Comparison of ENCODE assay signal across 13 cellular contexts in the genomic region with DNA sequence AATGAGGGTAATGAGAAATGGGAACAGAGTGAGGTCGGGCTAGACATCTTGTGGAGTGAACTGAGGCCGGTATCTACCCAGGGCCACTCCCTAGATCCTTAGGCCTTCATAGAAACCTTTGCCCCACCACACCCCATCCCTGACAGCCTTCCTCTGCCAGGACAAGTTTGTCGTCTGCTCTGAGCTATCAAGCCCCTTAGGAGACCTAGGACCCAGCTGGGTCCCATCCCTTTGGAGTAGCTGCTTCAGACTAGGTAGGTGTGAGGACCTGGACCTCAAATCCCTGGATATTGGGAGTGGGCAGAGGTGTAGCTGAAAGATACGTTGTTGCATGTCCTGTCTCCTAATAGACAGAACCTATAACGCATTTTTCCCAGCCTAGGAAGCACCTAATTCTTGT. TPM values are rescaled to one million over a fixed set of nuclear protein-coding genes. Genes with fewer than 3 reads are reported as not detected.
DNase-seq lines count a peak whose midpoint lies in the region; ATAC-seq and TF ChIP-seq lines count a peak whose summit lies in the region.
"Had no signal": no experiment of that assay in that cellular context is flagged by ENCODE, and none has a peak within 500 bp of the region (broad histone marks: within the 10 kb centered on the region; RNA-seq: fewer than 3 reads in every experiment).

A gene (plus strand): TSS at position 136 of the 400 bp plus-strand sequence. CDS start 278 bp downstream, outside the sequence.

- H3K9me3 ChIP-seq in CD4-positive, alpha-beta memory T cell (ENCODE audit: control insufficient read depth in 1 of 2, low read length in 2 of 2): no peaks in the 10 kb centered on the region
- H3K9me3 ChIP-seq in IMR-90 (ENCODE audit: control insufficient read depth, insufficient read depth, low read length) (no peaks in the 10 kb centered on the region), colonic mucosa (no peaks in the 10 kb centered on the region), osteoblast (ENCODE audit: low read depth, low read length) (no peaks in the 10 kb centered on the region)
- H3K9me3 ChIP-seq: upper lobe of right lung had no signal

- H2BK120ac ChIP-seq in IMR-90 (ENCODE audit: low read depth, low read length): no peak within 1 kb of the TSS

- in situ Hi-C loops in IMR-90 (cut with MboI; ENCODE audit: low sequenced_read_pairs): loop anchor here (5.0 kb wide), 1 partner anchor 84 kb away; no protein-coding TSS in a partner anchor

- no CpG with 5 or more reads among the region's 5 CpGs for WGBS in IMR-90 (ENCODE audit: extremely low coverage in 2 of 2, insufficient read length in 1 of 2), 2 experiments

- H2AFZ ChIP-seq in IMR-90 (replicated peaks; ENCODE audit: low read length, poor library complexity): no peak within 1 kb of the TSS
- no peak within 1 kb of the TSS for H2AFZ ChIP-seq in osteoblast (ENCODE audit: low read length)

- no peak within 1 kb of the TSS for H3K18ac ChIP-seq in IMR-90 (ENCODE audit: low read depth, low read length)

- H3K36me3 Mint-ChIP-seq in CD4-positive, alpha-beta memory T cell: peaks cover 0 to 6% of the 10 kb centered on the region in 2 donors
- no peaks in the 10 kb centered on the region for H3K36me3 Mint-ChIP-seq in CD14-positive monocyte

- no peak within 1 kb of the TSS for H2AK9ac ChIP-seq in IMR-90 (replicated peaks; ENCODE audit: low read depth, low read length, poor library complexity)

- ATAC-seq in IMR-90 (ENCODE audit: low read depth): no peak
- ATAC-seq: upper lobe of right lung had no signal

- intact Hi-C loops in CD4-positive, alpha-beta memory T cell (cut with micrococcal nuclease): loop anchor here (5.0 kb wide), 1 partner anchor 244 kb away; no protein-coding TSS in a partner anchor
- intact Hi-C loops in IMR-90 (cut with micrococcal nuclease): loop anchor here (5.0 kb wide), 2 partner anchors 244 to 419 kb away; a partner anchor contains a TSS
- intact Hi-C loops in colonic mucosa (cut with DNase I): no loop called here
- intact Hi-C loops in CD14-positive monocyte (cut with micrococcal nuclease): loop anchor here (5.0 to 10.0 kb wide), 4 partner anchors 34 to 636 kb away; a partner anchor contains a TSS

- H3K4me1 Mint-ChIP-seq in CD4-positive, alpha-beta memory T cell: peaks cover 16 to 55% (median 24%) of the 10 kb centered on the region in 4 donors
- H3K4me1 Mint-ChIP-seq in CD14-positive monocyte: peaks cover 39% of the 10 kb centered on the region

- H3K56ac ChIP-seq in IMR-90 (ENCODE audit: extremely low read depth, insufficient read depth, low read length): no peak within 1 kb of the TSS

- no peak within 1 kb of the TSS for H3K4ac ChIP-seq in IMR-90 (ENCODE audit: low read depth, low read length)

- no peak within 1 kb of the TSS for H3K4me3 ChIP-seq in CD4-positive, alpha-beta memory T cell (ENCODE audit: low read length in 2 of 2)
- no peak within 1 kb of the TSS for H3K4me3 ChIP-seq in IMR-90 (ENCODE audit: insufficient read depth, low read depth, low read length)
- peak within 1 kb of the TSS; percentile 13 for H3K4me3 ChIP-seq in colonic mucosa
- no peak within 1 kb of the TSS for H3K4me3 ChIP-seq in osteoblast (ENCODE audit: insufficient read depth, low read length)

- no TSS peak for BruUV-seq in IMR-90 (replicated peaks; lab: Mats Ljungman, UMichigan)

- no peaks in the 10 kb centered on the region for H3K27me3 ChIP-seq in CD4-positive, alpha-beta memory T cell (ENCODE audit: insufficient read depth, low read length)
- H3K27me3 ChIP-seq in IMR-90 (ENCODE audit: control insufficient read depth, insufficient read depth, low read length): no peaks in the 10 kb centered on the region
- H3K27me3 ChIP-seq in colonic mucosa: no peaks in the 10 kb centered on the region
- peaks cover 6% of the 10 kb centered on the region for H3K27me3 ChIP-seq in osteoblast (ENCODE audit: insufficient read depth, low read length)
- H3K27me3 ChIP-seq: upper lobe of right lung had no signal

- peak within 1 kb of the TSS in 5 of 8 donors; percentile 12 to 95 (median 36) for H3K4me3 Mint-ChIP-seq in CD4-positive, alpha-beta memory T cell
- H3K4me3 Mint-ChIP-seq in CD14-positive monocyte: no peak within 1 kb of the TSS

- H3K23ac ChIP-seq in IMR-90 (ENCODE audit: low read depth, low read length): peak within 1 kb of the TSS; percentile 9; the same call in 1 of the 2 replicates

- H4K91ac ChIP-seq in IMR-90 (ENCODE audit: insufficient read depth, low read depth, low read length): no peak within 1 kb of the TSS

- no peaks in the 10 kb centered on the region for H3K36me3 ChIP-seq in CD4-positive, alpha-beta memory T cell (ENCODE audit: insufficient read depth, low read length)
- H3K36me3 ChIP-seq in IMR-90 (ENCODE audit: control insufficient read depth, insufficient read depth, low read length) (no peaks in the 10 kb centered on the region), colonic mucosa (no peaks in the 10 kb centered on the region), osteoblast (ENCODE audit: insufficient read depth, low read length) (no peaks in the 10 kb centered on the region)
- H3K36me3 ChIP-seq: upper lobe of right lung had no signal

- no peak within 1 kb of the TSS for H2AK5ac ChIP-seq in IMR-90 (ENCODE audit: low read depth, low read length)

- H2BK20ac ChIP-seq in IMR-90 (ENCODE audit: low read depth, low read length): no peak within 1 kb of the TSS

- H3K9me1 ChIP-seq in IMR-90 (ENCODE audit: insufficient read depth, low read length): peaks cover 3% of the 10 kb centered on the region; the same call in 1 of the 2 replicates

- H3K27me3 Mint-ChIP-seq in CD4-positive, alpha-beta memory T cell: no peaks in the 10 kb centered on the region
- H3K27me3 Mint-ChIP-seq in CD14-positive monocyte (ENCODE audit: low read depth in 3 of 3): peaks cover 4 to 18% (median 18%) of the 10 kb centered on the region in 3 donors

- CTCF ChIA-PET in CD4-positive, alpha-beta memory T cell (lab: Charles Lee; ENCODE audit: partially characterized antibody): interaction anchor here (1.0 to 13.9 kb wide), 5 partner anchors 6 to 86 kb away, joined by 3 to 399 read pairs (median 118); no protein-coding TSS in a partner anchor
- CTCF ChIA-PET in IMR-90 (lab: Yijun Ruan, JAX): interaction anchor here (1.4 kb wide), 1 partner anchor 86 kb away, joined by 3 read pairs; no protein-coding TSS in a partner anchor
- CTCF ChIA-PET in HEK293T (lab: Yijun Ruan, JAX): interaction anchor here (0.9 to 1.8 kb wide), 4 partner anchors 8 to 32 kb away, joined by 5 to 12 read pairs (median 8); no protein-coding TSS in a partner anchor

- no peak within 1 kb of the TSS for H3K14ac ChIP-seq in IMR-90 (replicated peaks; ENCODE audit: low read depth, low read length)

- TF ChIP-seq RAD21 in IMR-90 (IDR thresholded peaks at IDR 0.05; ENCODE audit: low read length): no peak

- no peak within 1 kb of the TSS for H4K5ac ChIP-seq in IMR-90 (ENCODE audit: low read depth, low read length)

- TF ChIP-seq POLR2A in IMR-90 (IDR thresholded peaks at IDR 0.05; ENCODE audit: low read depth, low read length): no peak

- H3K79me1 ChIP-seq in IMR-90 (ENCODE audit: low read depth in 1 of 2, low read length in 2 of 2): 0 out of 4 replicates have a peak, but pooled peaks cover 0 to 2% of the 10 kb centered on the region in 2 experiments

- H3K9me3 Mint-ChIP-seq in CD4-positive, alpha-beta memory T cell: no peaks in the 10 kb centered on the region
- peaks cover 0 to 2% (median 0%) of the 10 kb centered on the region in 7 donors for H3K9me3 Mint-ChIP-seq in CD14-positive monocyte

- TF ChIP-seq CTCF in IMR-90 (conservative IDR thresholded peaks at IDR 0.05; ENCODE audit: low read depth, low read length) (no peak), colonic mucosa (IDR thresholded peaks at IDR 0.05) (no peak), osteoblast (IDR thresholded peaks at IDR 0.05; ENCODE audit: extremely low read depth, low read depth, low read length) (no peak), CD14-positive monocyte (IDR thresholded peaks at IDR 0.05) (no peak)

- no peak within 1 kb of the TSS for H2BK15ac ChIP-seq in IMR-90 (ENCODE audit: low read depth, low read length)

- POLR2A ChIA-PET in CD4-positive, alpha-beta memory T cell (lab: Charles Lee; ENCODE audit: partially characterized antibody): interaction anchor here (1.3 to 4.8 kb wide), 3 partner anchors 8 to 30 kb away, joined by 4 to 57 read pairs (median 5); no protein-coding TSS in a partner anchor
- POLR2A ChIA-PET in IMR-90 (lab: Charles Lee; ENCODE audit: unreplicated experiment) (interaction anchor here (0.5 kb wide), 1 partner anchor 29 kb away, joined by 8 read pairs; no protein-coding TSS in a partner anchor), HEK293T (lab: Yijun Ruan, JAX) (interaction anchor here (0.9 to 6.3 kb wide), 4 partner anchors 8 to 130 kb away, joined by 3 to 72 read pairs (median 3); a partner anchor contains a TSS)

- H4K20me1 ChIP-seq in IMR-90 (ENCODE audit: insufficient read depth, low read length) (no peaks in the 10 kb centered on the region; the same call in 1 of the 2 replicates), osteoblast (ENCODE audit: insufficient read depth, low read length) (no peaks in the 10 kb centered on the region)

- no peak for DNase-seq in CD4-positive, alpha-beta memory T cell
- DNase-seq in IMR-90: no peak
- DNase-seq in colonic mucosa: peak; percentile 89
- DNase-seq in osteoblast (ENCODE audit: insufficient read length, low spot score, missing footprints): peak; percentile 77
- no peak for DNase-seq in HEK293T (ENCODE audit: extremely low spot score)
- no peak for DNase-seq in CD14-positive monocyte (ENCODE audit: low spot score)
- DNase-seq in foreskin melanocyte: no peak
- DNase-seq in AG08395 (ENCODE audit: low spot score): no peak
- DNase-seq: DMS153, NCI-H1436 treated with DMSO at 0.1 percent for 48 hours, upper lobe of right lung had no signal

- H2BK5ac ChIP-seq in IMR-90 (ENCODE audit: low read depth, low read length, poor library complexity, severe bottlenecking): no peak within 1 kb of the TSS

- peaks cover 36% of the 10 kb centered on the region for H3K4me1 ChIP-seq in CD4-positive, alpha-beta memory T cell (ENCODE audit: insufficient read depth, low read length)
- H3K4me1 ChIP-seq in IMR-90 (ENCODE audit: control insufficient read depth, insufficient read depth, low read length) (peaks cover 2% of the 10 kb centered on the region; the same call in 1 of the 2 replicates), colonic mucosa (peaks cover 18% of the 10 kb centered on the region), osteoblast (ENCODE audit: insufficient read depth, low read length) (peaks cover 27% of the 10 kb centered on the region)

- H3K9ac ChIP-seq in IMR-90 (ENCODE audit: low read depth, low read length) (no peak within 1 kb of the TSS), colonic mucosa (ENCODE audit: low read depth in 2 of 2, low read length in 2 of 2) (peak within 1 kb of the TSS; percentile 38 to 88)

- H3K4me2 ChIP-seq in IMR-90 (ENCODE audit: low read depth, low read length) (no peak within 1 kb of the TSS), osteoblast (ENCODE audit: insufficient read depth, low read length) (no peak within 1 kb of the TSS)

- no peaks in the 10 kb centered on the region for H3K79me2 ChIP-seq in osteoblast (ENCODE audit: insufficient read depth, low read length)

- H3K27ac Mint-ChIP-seq in CD4-positive, alpha-beta memory T cell: peak within 1 kb of the TSS in 6 of 7 donors; percentile 46 to 99 (median 93)
- peak within 1 kb of the TSS in 2 of 7 donors; percentile 33 to 76 for H3K27ac Mint-ChIP-seq in CD14-positive monocyte

- no peak within 1 kb of the TSS for H3K27ac ChIP-seq in CD4-positive, alpha-beta memory T cell (ENCODE audit: low read depth, low read length)
- H3K27ac ChIP-seq in IMR-90 (ENCODE audit: insufficient read depth, low read length) (no peak within 1 kb of the TSS), colonic mucosa (peak within 1 kb of the TSS; percentile 99), osteoblast (ENCODE audit: low read depth, low read length) (no peak within 1 kb of the TSS)
- H3K27ac ChIP-seq: HL-60 had no signal

- H4K8ac ChIP-seq in IMR-90 (ENCODE audit: low read depth in 2 of 2, low read length in 2 of 2): no peak within 1 kb of the TSS; a peak in 1 of 4 replicates

- dilution Hi-C loops in IMR-90 (cut with HindIII; ENCODE audit: low sequenced_read_pairs, unreplicated experiment): no loop called here

RNA-seq across cellular contexts. Expression of the gene that starts here (rescaled TPM):
- not detected for total RNA-seq in CD4-positive, alpha-beta memory T cell
- polyA plus RNA-seq in CD4-positive, alpha-beta memory T cell: not detected
- not detected in 2 replicates for total RNA-seq in IMR-90 (2012; rRNA removed)
- 0.07 TPM in 1 of 2 replicates, not detected in the other for polyA plus RNA-seq in IMR-90 (2012; rRNA removed)
- polyA plus RNA-seq in IMR-90 (2012; cell fraction: cytosol; rRNA removed): 0.06 TPM in 1 of 2 replicates, not detected in the other
- 0.16 and 0.32 TPM in 2 replicates for polyA plus RNA-seq in IMR-90 (2012; cell fraction: nucleus; rRNA removed; ENCODE audit: low replicate concordance)
- total RNA-seq in colonic mucosa: 10 to 100 TPM; 28.8 to 48.3 TPM
- not detected in 2 replicates for total RNA-seq in osteoblast
- polyA plus RNA-seq in CD14-positive monocyte: not detected
- total RNA-seq: fibroblast of villous mesenchyme had no signal

Comparison
In these comparisons a context has a peak if more than half of its experiments do, and no peak if none do; other contexts are left out.
1. RNA of the gene that starts here (total RNA-seq): 28.8 to 48.3 TPM in colonic mucosa; not detected in CD4-positive, alpha-beta memory T cell, not detected in IMR-90 and not detected in osteoblast; every median in the first group is over 10 times any median in the second.
2. Peak in DNase-seq in osteoblast; RNA of the gene not detected or under 1 TPM.
3. H3K4me3 Mint-ChIP-seq: peak in CD4-positive, alpha-beta memory T cell (5 of 8); none in CD14-positive monocyte (0 of 2).